Comparison of ENCODE assay signal across 1 cellular context in the genomic region with DNA sequence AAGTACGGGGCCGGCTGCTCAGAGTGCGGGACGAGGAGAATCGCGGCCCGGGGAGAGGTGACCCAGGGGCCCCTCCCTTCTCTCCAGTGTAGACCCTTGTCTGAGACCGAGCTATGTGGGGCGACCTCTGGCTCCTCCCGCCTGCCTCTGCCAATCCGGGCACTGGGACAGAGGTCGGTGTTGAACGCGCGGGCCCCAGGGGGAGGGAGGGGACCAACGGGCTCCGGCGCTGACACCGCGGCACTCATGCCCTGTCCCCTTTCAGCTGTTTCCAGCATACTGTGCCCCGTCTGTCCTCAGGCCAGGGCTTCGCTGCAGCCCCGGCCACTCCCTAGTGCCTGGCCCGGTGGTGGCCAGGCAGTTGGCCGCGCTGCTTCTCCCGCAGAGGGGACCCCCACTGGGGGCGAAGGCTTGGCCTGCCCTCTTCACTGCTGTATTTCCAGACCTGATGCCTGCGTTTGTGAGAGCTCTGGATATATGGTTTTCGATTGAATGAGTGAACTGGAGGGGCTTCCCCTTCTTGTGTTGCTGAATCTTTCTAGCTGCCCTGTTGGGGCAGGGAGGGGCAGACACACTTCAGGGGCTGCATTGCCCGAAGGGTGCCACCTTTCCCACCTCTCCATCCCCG.
A peak's percentile ranks its signal among the peaks of the same experiment; 100 is the strongest.
TF ChIP-seq lines count a peak whose summit lies in the region.

No MANE protein-coding gene starts in this region.

TF ChIP-seq in HepG2, 621 proteins besides CTCF, POLR2A, EP300 and RAD21 (continued from another document and continues in another):
- TF ChIP-seq, protein P1, sequence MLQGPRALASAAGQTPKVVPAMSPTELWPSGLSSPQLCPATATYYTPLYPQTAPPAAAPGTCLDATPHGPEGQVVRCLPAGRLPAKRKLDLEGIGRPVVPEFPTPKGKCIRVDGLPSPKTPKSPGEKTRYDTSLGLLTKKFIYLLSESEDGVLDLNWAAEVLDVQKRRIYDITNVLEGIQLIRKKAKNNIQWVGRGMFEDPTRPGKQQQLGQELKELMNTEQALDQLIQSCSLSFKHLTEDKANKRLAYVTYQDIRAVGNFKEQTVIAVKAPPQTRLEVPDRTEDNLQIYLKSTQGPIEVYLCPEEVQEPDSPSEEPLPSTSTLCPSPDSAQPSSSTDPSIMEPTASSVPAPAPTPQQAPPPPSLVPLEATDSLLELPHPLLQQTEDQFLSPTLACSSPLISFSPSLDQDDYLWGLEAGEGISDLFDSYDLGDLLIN (CRISPR knock-in tag; IDR thresholded peaks at IDR 0.05; ENCODE audit: borderline replicate concordance) = peak; percentile 89; the same call in 1 of the 2 replicates
- TF ChIP-seq ZSCAN30 (CRISPR knock-in tag; IDR thresholded peaks at IDR 0.05) (no peak), NFYC (CRISPR knock-in tag; IDR thresholded peaks at IDR 0.05) (peak; percentile 53), MXI1 (IDR thresholded peaks at IDR 0.05; ENCODE audit: borderline replicate concordance, low read depth, low read length) (peak; percentile 63; the same call in 1 of the 3 replicates), ZNF234 (CRISPR knock-in tag; conservative IDR thresholded peaks at IDR 0.05) (no peak), ZFP37 (CRISPR knock-in tag; IDR thresholded peaks at IDR 0.05; ENCODE audit: borderline replicate concordance) (0 out of 2 replicates have a peak, but pooled peaks have one; percentile 57), ZNF263 (CRISPR knock-in tag; IDR thresholded peaks at IDR 0.05) (peak; percentile 43; the same call in 1 of the 2 replicates), ZNF7 (CRISPR knock-in tag; IDR thresholded peaks at IDR 0.05) (no peak), NFATC3 (CRISPR knock-in tag; IDR thresholded peaks at IDR 0.05) (0 out of 2 replicates have a peak, but pooled peaks have one; percentile 1), ZNF703 (CRISPR knock-in tag; IDR thresholded peaks at IDR 0.05; ENCODE audit: borderline replicate concordance) (no peak), ZNF292 (CRISPR knock-in tag; IDR thresholded peaks at IDR 0.05; ENCODE audit: borderline replicate concordance, low read depth) (peak; percentile 89), E2F5 (CRISPR knock-in tag; conservative IDR thresholded peaks at IDR 0.05) (peak; percentile 70), FOXP4 (CRISPR knock-in tag; IDR thresholded peaks at IDR 0.05) (0 out of 2 replicates have a peak, but pooled peaks have one; percentile 16), ZNF205 (CRISPR knock-in tag; IDR thresholded peaks at IDR 0.05) (0 out of 2 replicates have a peak, but pooled peaks have one; percentile 12), ATAD3A (CRISPR knock-in tag; IDR thresholded peaks at IDR 0.05) (no peak), ZMAT5 (CRISPR knock-in tag; IDR thresholded peaks at IDR 0.05; ENCODE audit: borderline replicate concordance, low read depth) (no peak), KMT2A (CRISPR knock-in tag; IDR thresholded peaks at IDR 0.05) (no peak; the same call in 1 of the 2 replicates), ZFP36L1 (CRISPR knock-in tag; IDR thresholded peaks at IDR 0.05) (peak; percentile 13; the same call in 1 of the 2 replicates), ZNF296 (CRISPR knock-in tag; conservative IDR thresholded peaks at IDR 0.05) (no peak), KLF12 (CRISPR knock-in tag; IDR thresholded peaks at IDR 0.05; ENCODE audit: borderline replicate concordance) (peak; percentile 78), HDAC1 (CRISPR knock-in tag; IDR thresholded peaks at IDR 0.05) (no peak), CBFB (CRISPR knock-in tag; IDR thresholded peaks at IDR 0.05) (no peak), RXRB (CRISPR knock-in tag; IDR thresholded peaks at IDR 0.05; ENCODE audit: borderline replicate concordance) (peak; percentile 95), TEAD3 (CRISPR knock-in tag; optimal IDR thresholded peaks at IDR 0.05; ENCODE audit: borderline replicate concordance) (peak; percentile 57), ZNF557 (CRISPR knock-in tag; IDR thresholded peaks at IDR 0.05) (no peak), SNAPC4 (CRISPR knock-in tag; IDR thresholded peaks at IDR 0.05) (no peak), DR1 (CRISPR knock-in tag; IDR thresholded peaks at IDR 0.05) (no peak; the same call in 1 of the 2 replicates), NR2F1 (CRISPR knock-in tag; IDR thresholded peaks at IDR 0.05) (0 out of 4 replicates have a peak, but pooled peaks of 1 of the 2 experiments have one; percentile 3), NFYB (CRISPR knock-in tag; IDR thresholded peaks at IDR 0.05) (peak; percentile 63), KAT8 (CRISPR knock-in tag; IDR thresholded peaks at IDR 0.05) (no peak), ZNF451 (CRISPR knock-in tag; IDR thresholded peaks at IDR 0.05) (peak; percentile 32; the same call in 1 of the 2 replicates)
- TF ChIP-seq, protein P2, sequence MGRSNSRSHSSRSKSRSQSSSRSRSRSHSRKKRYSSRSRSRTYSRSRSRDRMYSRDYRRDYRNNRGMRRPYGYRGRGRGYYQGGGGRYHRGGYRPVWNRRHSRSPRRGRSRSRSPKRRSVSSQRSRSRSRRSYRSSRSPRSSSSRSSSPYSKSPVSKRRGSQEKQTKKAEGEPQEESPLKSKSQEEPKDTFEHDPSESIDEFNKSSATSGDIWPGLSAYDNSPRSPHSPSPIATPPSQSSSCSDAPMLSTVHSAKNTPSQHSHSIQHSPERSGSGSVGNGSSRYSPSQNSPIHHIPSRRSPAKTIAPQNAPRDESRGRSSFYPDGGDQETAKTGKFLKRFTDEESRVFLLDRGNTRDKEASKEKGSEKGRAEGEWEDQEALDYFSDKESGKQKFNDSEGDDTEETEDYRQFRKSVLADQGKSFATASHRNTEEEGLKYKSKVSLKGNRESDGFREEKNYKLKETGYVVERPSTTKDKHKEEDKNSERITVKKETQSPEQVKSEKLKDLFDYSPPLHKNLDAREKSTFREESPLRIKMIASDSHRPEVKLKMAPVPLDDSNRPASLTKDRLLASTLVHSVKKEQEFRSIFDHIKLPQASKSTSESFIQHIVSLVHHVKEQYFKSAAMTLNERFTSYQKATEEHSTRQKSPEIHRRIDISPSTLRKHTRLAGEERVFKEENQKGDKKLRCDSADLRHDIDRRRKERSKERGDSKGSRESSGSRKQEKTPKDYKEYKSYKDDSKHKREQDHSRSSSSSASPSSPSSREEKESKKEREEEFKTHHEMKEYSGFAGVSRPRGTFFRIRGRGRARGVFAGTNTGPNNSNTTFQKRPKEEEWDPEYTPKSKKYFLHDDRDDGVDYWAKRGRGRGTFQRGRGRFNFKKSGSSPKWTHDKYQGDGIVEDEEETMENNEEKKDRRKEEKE (IDR thresholded peaks at IDR 0.05) = no peak
- TF ChIP-seq, protein P3, sequence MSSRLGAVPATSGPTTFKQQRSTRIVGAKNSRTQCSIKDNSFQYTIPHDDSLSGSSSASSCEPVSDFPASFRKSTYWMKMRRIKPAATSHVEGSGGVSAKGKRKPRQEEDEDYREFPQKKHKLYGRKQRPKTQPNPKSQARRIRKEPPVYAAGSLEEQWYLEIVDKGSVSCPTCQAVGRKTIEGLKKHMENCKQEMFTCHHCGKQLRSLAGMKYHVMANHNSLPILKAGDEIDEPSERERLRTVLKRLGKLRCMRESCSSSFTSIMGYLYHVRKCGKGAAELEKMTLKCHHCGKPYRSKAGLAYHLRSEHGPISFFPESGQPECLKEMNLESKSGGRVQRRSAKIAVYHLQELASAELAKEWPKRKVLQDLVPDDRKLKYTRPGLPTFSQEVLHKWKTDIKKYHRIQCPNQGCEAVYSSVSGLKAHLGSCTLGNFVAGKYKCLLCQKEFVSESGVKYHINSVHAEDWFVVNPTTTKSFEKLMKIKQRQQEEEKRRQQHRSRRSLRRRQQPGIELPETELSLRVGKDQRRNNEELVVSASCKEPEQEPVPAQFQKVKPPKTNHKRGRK (CRISPR knock-in tag; IDR thresholded peaks at IDR 0.05) = no peak
- TF ChIP-seq, protein P4, sequence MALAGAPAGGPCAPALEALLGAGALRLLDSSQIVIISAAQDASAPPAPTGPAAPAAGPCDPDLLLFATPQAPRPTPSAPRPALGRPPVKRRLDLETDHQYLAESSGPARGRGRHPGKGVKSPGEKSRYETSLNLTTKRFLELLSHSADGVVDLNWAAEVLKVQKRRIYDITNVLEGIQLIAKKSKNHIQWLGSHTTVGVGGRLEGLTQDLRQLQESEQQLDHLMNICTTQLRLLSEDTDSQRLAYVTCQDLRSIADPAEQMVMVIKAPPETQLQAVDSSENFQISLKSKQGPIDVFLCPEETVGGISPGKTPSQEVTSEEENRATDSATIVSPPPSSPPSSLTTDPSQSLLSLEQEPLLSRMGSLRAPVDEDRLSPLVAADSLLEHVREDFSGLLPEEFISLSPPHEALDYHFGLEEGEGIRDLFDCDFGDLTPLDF (CRISPR knock-in tag; IDR thresholded peaks at IDR 0.05) = 0 out of 2 replicates have a peak, but pooled peaks have one; percentile 52
- TF ChIP-seq, protein P5, sequence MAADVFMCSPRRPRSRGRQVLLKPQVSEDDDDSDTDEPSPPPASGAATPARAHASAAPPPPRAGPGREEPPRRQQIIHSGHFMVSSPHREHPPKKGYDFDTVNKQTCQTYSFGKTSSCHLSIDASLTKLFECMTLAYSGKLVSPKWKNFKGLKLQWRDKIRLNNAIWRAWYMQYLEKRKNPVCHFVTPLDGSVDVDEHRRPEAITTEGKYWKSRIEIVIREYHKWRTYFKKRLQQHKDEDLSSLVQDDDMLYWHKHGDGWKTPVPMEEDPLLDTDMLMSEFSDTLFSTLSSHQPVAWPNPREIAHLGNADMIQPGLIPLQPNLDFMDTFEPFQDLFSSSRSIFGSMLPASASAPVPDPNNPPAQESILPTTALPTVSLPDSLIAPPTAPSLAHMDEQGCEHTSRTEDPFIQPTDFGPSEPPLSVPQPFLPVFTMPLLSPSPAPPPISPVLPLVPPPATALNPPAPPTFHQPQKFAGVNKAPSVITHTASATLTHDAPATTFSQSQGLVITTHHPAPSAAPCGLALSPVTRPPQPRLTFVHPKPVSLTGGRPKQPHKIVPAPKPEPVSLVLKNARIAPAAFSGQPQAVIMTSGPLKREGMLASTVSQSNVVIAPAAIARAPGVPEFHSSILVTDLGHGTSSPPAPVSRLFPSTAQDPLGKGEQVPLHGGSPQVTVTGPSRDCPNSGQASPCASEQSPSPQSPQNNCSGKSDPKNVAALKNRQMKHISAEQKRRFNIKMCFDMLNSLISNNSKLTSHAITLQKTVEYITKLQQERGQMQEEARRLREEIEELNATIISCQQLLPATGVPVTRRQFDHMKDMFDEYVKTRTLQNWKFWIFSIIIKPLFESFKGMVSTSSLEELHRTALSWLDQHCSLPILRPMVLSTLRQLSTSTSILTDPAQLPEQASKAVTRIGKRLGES (CRISPR knock-in tag; IDR thresholded peaks at IDR 0.05; ENCODE audit: borderline replicate concordance) = peak; percentile 75; the same call in 1 of the 2 replicates
- TF ChIP-seq, protein P6, sequence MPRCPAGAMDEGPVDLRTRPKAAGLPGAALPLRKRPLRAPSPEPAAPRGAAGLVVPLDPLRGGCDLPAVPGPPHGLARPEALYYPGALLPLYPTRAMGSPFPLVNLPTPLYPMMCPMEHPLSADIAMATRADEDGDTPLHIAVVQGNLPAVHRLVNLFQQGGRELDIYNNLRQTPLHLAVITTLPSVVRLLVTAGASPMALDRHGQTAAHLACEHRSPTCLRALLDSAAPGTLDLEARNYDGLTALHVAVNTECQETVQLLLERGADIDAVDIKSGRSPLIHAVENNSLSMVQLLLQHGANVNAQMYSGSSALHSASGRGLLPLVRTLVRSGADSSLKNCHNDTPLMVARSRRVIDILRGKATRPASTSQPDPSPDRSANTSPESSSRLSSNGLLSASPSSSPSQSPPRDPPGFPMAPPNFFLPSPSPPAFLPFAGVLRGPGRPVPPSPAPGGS (CRISPR knock-in tag; IDR thresholded peaks at IDR 0.05) = peak; percentile 38; the same call in 1 of the 2 replicates
